Comparison of ENCODE assay signal across 9 cellular contexts in the genomic region with DNA sequence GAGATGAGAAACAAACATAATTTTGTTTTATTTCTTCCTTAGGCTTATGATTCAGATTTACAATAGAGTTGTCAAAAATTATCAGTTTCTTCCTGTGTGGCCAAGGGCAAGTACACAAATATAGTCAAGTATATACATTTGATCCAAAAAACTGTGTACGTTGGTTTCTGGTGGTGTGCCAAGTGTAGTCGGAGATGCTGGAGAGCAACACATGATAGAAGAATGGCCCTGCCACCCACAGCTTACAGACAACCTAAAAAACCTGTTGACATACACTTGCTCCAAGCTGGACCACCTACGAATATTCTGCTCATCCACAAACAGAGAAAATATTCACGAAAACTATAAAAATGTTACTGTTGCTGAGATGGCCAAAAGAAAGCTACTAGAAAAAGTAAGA.
"Had no signal": no experiment of that assay in that cellular context is flagged by ENCODE, and none has a peak within 500 bp of the region (broad histone marks: within the 10 kb centered on the region; RNA-seq: fewer than 3 reads in every experiment).

No MANE protein-coding gene starts in this region.

- H3K4me3 Mint-ChIP-seq: GM23338, H9, HFFc6 had no signal

- H3K4me3 ChIP-seq: GM23248, GM23338, HAP-1 had no signal

- DNase-seq: GM23248, GOT3, H7, H9, HCEC 1CT, HFFc6 had no signal

- H3K36me3 ChIP-seq: HAP-1 had no signal

- H3K27ac Mint-ChIP-seq: GM23338, H9, HFFc6 had no signal

- H3K27ac ChIP-seq: GM23248 had no signal

- H3K9me3 ChIP-seq: HAP-1 had no signal

- H3K9me3 Mint-ChIP-seq: H9 had no signal

- ATAC-seq: GM23338, HCT116 had no signal
